25 cellular contexts compared by ENCODE assay signal in the genomic region with DNA sequence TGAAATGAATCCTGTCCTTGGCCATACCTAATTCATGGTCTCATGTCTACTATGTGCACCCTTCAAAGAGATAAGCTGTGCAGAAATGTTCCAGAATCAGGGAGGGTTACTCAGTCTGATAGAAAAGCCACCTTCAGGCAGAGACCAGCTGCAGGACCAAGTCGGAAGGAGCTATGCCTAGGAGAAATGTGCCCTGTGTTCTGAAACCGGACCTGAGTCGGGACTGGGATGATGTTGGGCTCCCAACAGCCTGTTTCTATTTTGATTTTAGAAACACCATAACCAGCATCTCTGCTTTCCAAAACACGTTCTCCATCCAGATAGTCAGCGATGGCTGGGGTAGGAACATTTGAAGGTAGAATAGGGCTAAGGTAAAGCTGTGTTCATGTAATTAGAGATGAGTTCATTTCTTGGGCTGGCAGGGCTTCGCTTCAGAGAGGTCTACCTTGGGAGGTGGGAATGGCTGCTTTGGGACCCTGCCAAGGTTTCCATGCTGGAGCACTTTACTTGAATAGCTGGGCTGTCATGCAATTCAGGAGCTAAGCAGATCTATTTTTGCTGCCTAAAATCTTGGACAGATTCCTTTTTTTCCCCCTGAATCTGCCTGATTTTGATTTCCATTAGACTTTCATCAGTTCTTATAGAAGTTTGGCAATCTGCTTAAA. TPM values are rescaled to one million over a fixed set of nuclear protein-coding genes. Genes with fewer than 3 reads are reported as not detected.
DNase-seq lines count a peak whose midpoint lies in the region; TF ChIP-seq lines count a peak whose summit lies in the region.
"Had no signal": no experiment of that assay in that cellular context is flagged by ENCODE, and none has a peak within 500 bp of the region (broad histone marks: within the 10 kb centered on the region; RNA-seq: fewer than 3 reads in every experiment).

No MANE protein-coding gene starts in this region.

- H3K79me1 ChIP-seq in mesendoderm (ENCODE audit: low read length) = no peaks in the 10 kb centered on the region

- H2BK5ac ChIP-seq in mesendoderm (ENCODE audit: low read length) = no peak overlapping the region

- DNase-seq in DMS153 treated with DMSO at 0.1 percent for 48 hours (lab: John Stamatoyannopoulos, UW; ENCODE audit: unreplicated experiment) = peak; percentile 59
- peak; percentile 84 for DNase-seq in NCI-H1105 (lab: John Stamatoyannopoulos, UW)
- no peak for DNase-seq in WERI-Rb-1
- DNase-seq in mesendoderm = no peak
- DNase-seq in NCI-H1048 (lab: John Stamatoyannopoulos, UW) = no peak
- no peak for DNase-seq in erythroblast (lab: John Stamatoyannopoulos, UW)
- DNase-seq in RKO (ENCODE audit: low spot score) = no peak
- no peak for DNase-seq in ecto neural progenitor cell (ENCODE audit: low spot score)
- DNase-seq: activated CD4-positive, alpha-beta T cell treated with anti-CD3 and anti-CD28 coated beads, Interleukin-2, amount 50 U/mL, for 4 hours; activated effector memory CD4-positive, alpha-beta T cell treated with anti-CD3 and anti-CD28 coated beads, Interleukin-2, amount 50 U/mL, for 16 hours; activated naive CD8-positive, alpha-beta T cell treated with anti-CD3 and anti-CD28 coated beads, Interleukin-2, amount 50 U/mL, for 24 hours; body of pancreas; Calu3; GDM1; lower lobe of right lung; MV-4-11; NCI-H748 treated with DMSO at 0.1 percent for 48 hours; OCI-M1; SIG-M5; spleen; stimulated activated CD4-positive, alpha-beta T cell treated with anti-CD3 and anti-CD28 coated beads, Interleukin-4, amount 100 ng/mL, for 4 hours; T-helper 2 cell had no signal

- H3K4me3 ChIP-seq in WERI-Rb-1 (ENCODE audit: low read depth, low read length) (peak overlapping the region; percentile 92; the same call in 1 of the 2 replicates), mesendoderm (ENCODE audit: low read length) (peak overlapping the region; percentile 6)
- H3K4me3 ChIP-seq: BLaER1, body of pancreas, lower lobe of right lung, spleen had no signal

- H3K9ac ChIP-seq in mesendoderm (ENCODE audit: low read length) = peak overlapping the region; percentile 52
- H3K9ac ChIP-seq: BLaER1 had no signal

- H3K36me3 ChIP-seq in WERI-Rb-1 (peaks cover 4% of the 10 kb centered on the region; the same call in 1 of the 2 replicates), mesendoderm (ENCODE audit: control insufficient read depth, insufficient read depth, low read length) (no peaks in the 10 kb centered on the region)
- H3K36me3 ChIP-seq: BLaER1, lower lobe of right lung, neutrophil, spleen had no signal

- no peak overlapping the region for H4K8ac ChIP-seq in mesendoderm (ENCODE audit: low read depth, low read length)

- peaks cover 60% of the 10 kb centered on the region for H3K79me2 ChIP-seq in mesendoderm (ENCODE audit: control insufficient read depth, insufficient read depth, low read length)

- TF ChIP-seq CTCF in WERI-Rb-1 (IDR thresholded peaks at IDR 0.05; ENCODE audit: low read depth, low read length) = no peak

- peak overlapping the region; percentile 34 for H3K4me2 ChIP-seq in mesendoderm (ENCODE audit: low read length)
- H3K4me2 ChIP-seq: BLaER1 had no signal

- no peak overlapping the region for H3K4ac ChIP-seq in mesendoderm (ENCODE audit: low read depth, low read length)

- peak overlapping the region; percentile 28 for H3K27ac ChIP-seq in WERI-Rb-1
- no peak overlapping the region for H3K27ac ChIP-seq in mesendoderm (ENCODE audit: low read depth, low read length)
- H3K27ac ChIP-seq: BLaER1, body of pancreas, lower lobe of right lung, neutrophil, spleen, VCaP had no signal

- H3K27me3 ChIP-seq in WERI-Rb-1 (ENCODE audit: insufficient read depth, low read depth, severe bottlenecking) (no peaks in the 10 kb centered on the region), mesendoderm (ENCODE audit: insufficient read depth, low read length, poor library complexity) (no peaks in the 10 kb centered on the region)
- H3K27me3 ChIP-seq: BLaER1, body of pancreas had no signal

- H3K23ac ChIP-seq in mesendoderm (ENCODE audit: low read length) = no peak overlapping the region

- peak overlapping the region; percentile 11 for H3K56ac ChIP-seq in mesendoderm (ENCODE audit: low read length)

- H3K4me1 ChIP-seq in mesendoderm (ENCODE audit: control insufficient read depth, low read depth, low read length) = peaks cover 4% of the 10 kb centered on the region
- H3K4me1 ChIP-seq: BLaER1 had no signal

- TF ChIP-seq POLR2A in erythroblast (IDR thresholded peaks at IDR 0.05; ENCODE audit: low read length) = no peak

- peak overlapping the region; percentile 4 for H3K18ac ChIP-seq in mesendoderm (ENCODE audit: low read length)

- no peak overlapping the region for H2BK120ac ChIP-seq in mesendoderm (ENCODE audit: low read depth, low read length)

- no peaks in the 10 kb centered on the region for H3K9me3 ChIP-seq in WERI-Rb-1 (ENCODE audit: severe bottlenecking)
- H3K9me3 ChIP-seq: body of pancreas, lower lobe of right lung, neutrophil, spleen had no signal

- no CpG with 5 or more reads among the region's 6 CpGs for WGBS in mesendoderm (ENCODE audit: extremely low coverage, insufficient coverage, low lambda C conversion rate)

- no peak overlapping the region for H4K5ac ChIP-seq in mesendoderm (ENCODE audit: low read length)

- H2AK5ac ChIP-seq in mesendoderm (ENCODE audit: low read length) = no peak overlapping the region

- H2BK15ac ChIP-seq in mesendoderm (replicated peaks; ENCODE audit: low read depth) = no peak overlapping the region

RNA-seq across cellular contexts. Expression of a gene that starts 2.8 kb away (rescaled TPM):
- polyA plus RNA-seq in mesendoderm (2013, experiment 1 of 2) = 21.7 TPM
- polyA plus RNA-seq in mesendoderm (2013, experiment 2 of 2) = 21.6 TPM

Comparison
In these comparisons a context has a peak if more than half of its experiments do, and no peak if none do; other contexts are left out.
1. DNase-seq: peak in DMS153 treated with DMSO at 0.1 percent for 48 hours (single experiment) and NCI-H1105 (single experiment); none in WERI-Rb-1 (single experiment), mesendoderm (single experiment), NCI-H1048 (single experiment), erythroblast (0 of 2), RKO (single experiment) and ecto neural progenitor cell (single experiment).